In genomic region chr4:6625256-6625655, GRCh38 we compare ENCODE assay signal across 22 cellular contexts.
"Had no signal": no experiment of that assay in that cellular context is flagged by ENCODE, and none has a peak within 500 bp of the region (broad histone marks: within the 10 kb centered on the region; RNA-seq: fewer than 3 reads in every experiment).

No MANE protein-coding gene starts in this region.

- H3K9me3 Mint-ChIP-seq: activated CD4-positive, alpha-beta memory T cell treated with anti-CD3 and anti-CD28 coated beads for 36 hours; activated naive CD8-positive, alpha-beta T cell treated with anti-CD3 and anti-CD28 coated beads, Interleukin-2, amount 10 ng/mL, durations not matched to agents 7 days and 5 days; natural killer cell had no signal

- H3K4me1 Mint-ChIP-seq: activated naive CD8-positive, alpha-beta T cell treated with anti-CD3 and anti-CD28 coated beads, Interleukin-2, amount 10 ng/mL, durations not matched to agents 7 days and 5 days; natural killer cell had no signal

- H3K4me3 ChIP-seq: heart right ventricle, psoas muscle, right atrium auricular region, spleen had no signal

- H3K27ac ChIP-seq: heart right ventricle, psoas muscle, right atrium auricular region, spleen had no signal

- FAIRE-seq: endometrium had no signal

- H3K27me3 ChIP-seq: heart right ventricle, right atrium auricular region, spleen had no signal

- H3K27me3 Mint-ChIP-seq: activated CD4-positive, alpha-beta memory T cell treated with anti-CD3 and anti-CD28 coated beads for 36 hours; activated naive CD8-positive, alpha-beta T cell treated with anti-CD3 and anti-CD28 coated beads, Interleukin-2, amount 10 ng/mL, durations not matched to agents 7 days and 5 days had no signal

- ATAC-seq: heart right ventricle; left cardiac atrium; natural killer cell; psoas muscle; stimulated activated naive CD8-positive, alpha-beta T cell treated with anti-CD3 and anti-CD28 coated beads, Interleukin-15, Interleukin-2, amounts not matched to agents 100 U/mL and 50 U/mL, for 24 hours had no signal

- H3K4me3 Mint-ChIP-seq: activated CD4-positive, alpha-beta memory T cell treated with anti-CD3 and anti-CD28 coated beads for 36 hours; activated naive CD8-positive, alpha-beta T cell treated with anti-CD3 and anti-CD28 coated beads, Interleukin-2, amount 10 ng/mL, durations not matched to agents 7 days and 5 days; natural killer cell had no signal

- H3K27ac Mint-ChIP-seq: activated CD4-positive, alpha-beta memory T cell treated with anti-CD3 and anti-CD28 coated beads for 36 hours; activated naive CD8-positive, alpha-beta T cell treated with anti-CD3 and anti-CD28 coated beads, Interleukin-2, amount 10 ng/mL, durations not matched to agents 7 days and 5 days; natural killer cell had no signal

- DNase-seq: activated CD4-positive, alpha-beta memory T cell treated with anti-CD3 and anti-CD28 coated beads for 36 hours; activated CD4-positive, alpha-beta T cell treated with anti-CD3 and anti-CD28 coated beads for 48 hours; activated CD4-positive, CD25-positive, alpha-beta regulatory T cell; activated naive CD4-positive, alpha-beta T cell treated with Interleukin-2 at 50 U/mL for 16 hours; activated naive CD8-positive, alpha-beta T cell treated with anti-CD3 and anti-CD28 coated beads, Interleukin-2, amount 10 ng/mL, durations not matched to agents 7 days and 5 days; activated T-cell treated with anti-CD3 and anti-CD28 coated beads, Interleukin-2, amount 50 U/mL, for 48 hours; amygdala; cerebellar nuclear complex; effector CD4-positive, alpha-beta T cell; erythroblast; foreskin fibroblast; heart right ventricle; islet precursor cell; left cardiac atrium; midbrain; natural killer cell; psoas muscle; stimulated activated CD4-positive, alpha-beta T cell treated with anti-CD3 and anti-CD28 coated beads, Interleukin-4, amount 100 ng/mL, for 1 hour; stimulated activated naive CD8-positive, alpha-beta T cell treated with anti-CD3 and anti-CD28 coated beads, Interleukin-15, Interleukin-2, amounts not matched to agents 100 U/mL and 50 U/mL, for 24 hours had no signal

- H3K4me1 ChIP-seq: heart right ventricle, psoas muscle, right atrium auricular region, spleen had no signal

- H3K36me3 Mint-ChIP-seq: natural killer cell had no signal

- H3K9me3 ChIP-seq: heart right ventricle, psoas muscle, right atrium auricular region, spleen had no signal
